Comparison of ENCODE assay signal across 9 cellular contexts in genomic region chr1:20521960-20522861, GRCh38. TPM values are rescaled to one million over a fixed set of nuclear protein-coding genes. Genes with fewer than 3 reads are reported as not detected.
A peak's percentile ranks its signal among the peaks of the same experiment; 100 is the strongest.
DNase-seq lines count a peak whose midpoint lies in the region; ATAC-seq and TF ChIP-seq lines count a peak whose summit lies in the region.
"Had no signal": no experiment of that assay in that cellular context is flagged by ENCODE, and none has a peak within 500 bp of the region (broad histone marks: within the 10 kb centered on the region; RNA-seq: fewer than 3 reads in every experiment).

No MANE protein-coding gene starts in this region.

- H3K9me2 ChIP-seq in PC-3 (replicated peaks; ENCODE audit: low read length) = no peaks in the 10 kb centered on the region

- CTCF ChIA-PET in PC-3 (lab: Charles Lee) = no interaction called here

- no peaks in the 10 kb centered on the region for H3K9me3 ChIP-seq in PC-3 (ENCODE audit: low read length)

- H3K9ac ChIP-seq in PC-3 (ENCODE audit: low read length) = no peak overlapping the region

- no peaks in the 10 kb centered on the region for H3K27me3 ChIP-seq in PC-3 (ENCODE audit: low read length)

- TF ChIP-seq CTCF in PC-3 (conservative IDR thresholded peaks at IDR 0.05; ENCODE audit: low read depth, low read length) (peak; percentile 95), fibroblast of mammary gland (conservative IDR thresholded peaks at IDR 0.05; ENCODE audit: control insufficient read depth, insufficient read depth, low read depth, low read length) (peak; percentile 98), nephron (IDR thresholded peaks at IDR 0.05; ENCODE audit: unreplicated experiment in 3 of 3) (peak; percentile 83 to 93 (median 87))

- H3K4me2 ChIP-seq in PC-3 (ENCODE audit: low read length) = peak overlapping the region; percentile 62; the same call in 1 of the 2 replicates

- POLR2A ChIA-PET in PC-3 (lab: Charles Lee; ENCODE audit: unreplicated experiment) = no interaction called here

- H3K4me1 ChIP-seq in PC-3 (ENCODE audit: insufficient read depth, low read length) = no peaks in the 10 kb centered on the region

- no peak overlapping the region for H3K27ac Mint-ChIP-seq in activated T-cell treated with anti-CD3 and anti-CD28 coated beads, Interleukin-2, amount 50 U/mL, for 24 hours
- no peak overlapping the region for H3K27ac Mint-ChIP-seq in nephron
- H3K27ac Mint-ChIP-seq: activated naive CD4-positive, alpha-beta T cell treated with anti-CD3 and anti-CD28 coated beads, Interleukin-2, amount 50 U/mL, for 24 hours had no signal

- no peak overlapping the region for H3K4me3 ChIP-seq in Jurkat, Clone E6-1 (ENCODE audit: low read length)
- H3K4me3 ChIP-seq in PC-3 (ENCODE audit: low read length) = no peak overlapping the region
- H3K4me3 ChIP-seq in fibroblast of mammary gland (ENCODE audit: control insufficient read depth, low read depth, low read length) = no peak overlapping the region

- no peak overlapping the region for H3K4me3 Mint-ChIP-seq in activated T-cell treated with anti-CD3 and anti-CD28 coated beads, Interleukin-2, amount 50 U/mL, for 24 hours
- no peak overlapping the region for H3K4me3 Mint-ChIP-seq in nephron
- H3K4me3 Mint-ChIP-seq: activated naive CD4-positive, alpha-beta T cell treated with anti-CD3 and anti-CD28 coated beads, Interleukin-2, amount 50 U/mL, for 24 hours had no signal

- no peaks in the 10 kb centered on the region for H3F3A ChIP-seq in PC-3 (ENCODE audit: low read length, unreplicated experiment)

- peak; percentile 70 for ATAC-seq in PC-3
- ATAC-seq in HG02938 (IDR thresholded peaks at IDR 0.05; ENCODE audit: unreplicated experiment) = no peak

- intact Hi-C loops in PC-3 (cut with micrococcal nuclease) = loop anchor here (1.0 to 5.0 kb wide), 3 partner anchors 65 to 118 kb away; partner anchors contain the start of genes CDA and PINK1

- peak overlapping the region; percentile 65 for H2AFZ ChIP-seq in PC-3 (ENCODE audit: low read length)

- no peaks in the 10 kb centered on the region for H3K9me3 Mint-ChIP-seq in activated T-cell treated with anti-CD3 and anti-CD28 coated beads, Interleukin-2, amount 50 U/mL, for 24 hours
- H3K9me3 Mint-ChIP-seq in nephron = no peaks in the 10 kb centered on the region
- H3K9me3 Mint-ChIP-seq: activated naive CD4-positive, alpha-beta T cell treated with anti-CD3 and anti-CD28 coated beads, Interleukin-2, amount 50 U/mL, for 24 hours had no signal

- no peaks in the 10 kb centered on the region for H4K20me1 ChIP-seq in PC-3 (ENCODE audit: low read length)

- no peaks in the 10 kb centered on the region for H3K36me3 Mint-ChIP-seq in activated T-cell treated with anti-CD3 and anti-CD28 coated beads, Interleukin-2, amount 50 U/mL, for 24 hours (ENCODE audit: low read depth)
- no peaks in the 10 kb centered on the region for H3K36me3 Mint-ChIP-seq in nephron (ENCODE audit: low read depth)
- H3K36me3 Mint-ChIP-seq: activated naive CD4-positive, alpha-beta T cell treated with anti-CD3 and anti-CD28 coated beads, Interleukin-2, amount 50 U/mL, for 24 hours had no signal

- H3K4me1 Mint-ChIP-seq in activated T-cell treated with anti-CD3 and anti-CD28 coated beads, Interleukin-2, amount 50 U/mL, for 24 hours (ENCODE audit: low read depth) = no peaks in the 10 kb centered on the region
- no peaks in the 10 kb centered on the region for H3K4me1 Mint-ChIP-seq in nephron
- H3K4me1 Mint-ChIP-seq: activated naive CD4-positive, alpha-beta T cell treated with anti-CD3 and anti-CD28 coated beads, Interleukin-2, amount 50 U/mL, for 24 hours had no signal

- H3K36me3 ChIP-seq in PC-3 (ENCODE audit: low read depth, low read length) = no peaks in the 10 kb centered on the region

- H3K27ac ChIP-seq in PC-3 (ENCODE audit: low read length) = no peak overlapping the region

- peak; percentile 74 for DNase-seq in D341Med (ENCODE audit: low spot score)
- peak; percentile 47 for DNase-seq in Jurkat, Clone E6-1 (ENCODE audit: low read depth, low spot score)
- peak; percentile 96 for DNase-seq in PC-3
- DNase-seq in activated T-cell treated with anti-CD3 and anti-CD28 coated beads, Interleukin-2, amount 50 U/mL, for 24 hours = peak; percentile 68
- DNase-seq in fibroblast of mammary gland (ENCODE audit: low read depth) = peak; percentile 78
- peak; percentile 46 for DNase-seq in stimulated activated naive CD4-positive, alpha-beta T cell treated with Interleukin-2 at 50 U/mL for 16 hours (lab: John Stamatoyannopoulos, UW)

- no peaks in the 10 kb centered on the region for H3K79me2 ChIP-seq in PC-3 (ENCODE audit: low read length)

- peaks cover 26% of the 10 kb centered on the region for H3K27me3 Mint-ChIP-seq in activated T-cell treated with anti-CD3 and anti-CD28 coated beads, Interleukin-2, amount 50 U/mL, for 24 hours
- peaks cover 36% of the 10 kb centered on the region for H3K27me3 Mint-ChIP-seq in nephron (ENCODE audit: low read depth)

- BruUV-seq in PC-3 (replicated peaks; lab: Mats Ljungman, UMichigan) = no TSS peak

RNA-seq across cellular contexts. Expression of gene MUL1, which starts 14.3 kb away (rescaled TPM):
- polyA plus RNA-seq in Jurkat, Clone E6-1 (2012; ENCODE audit: insufficient read depth, insufficient read length) = 10.9 TPM
- total RNA-seq in PC-3 (2014; rRNA removed) = 28.9 and 29.5 TPM in 2 replicates

RNA-seq across cellular contexts. Expression of gene FAM43B, which starts 30.2 kb away (rescaled TPM):
- not detected for polyA plus RNA-seq in Jurkat, Clone E6-1 (2012; ENCODE audit: insufficient read depth, insufficient read length)
- 0.11 TPM in 1 of 2 replicates, not detected in the other for total RNA-seq in PC-3 (2014; rRNA removed)

RNA-seq across cellular contexts. Expression of gene CAMK2N1, which starts 36.2 kb away (rescaled TPM):
- 7.3 TPM for polyA plus RNA-seq in Jurkat, Clone E6-1 (2012; ENCODE audit: insufficient read depth, insufficient read length)
- 51.2 and 56.9 TPM in 2 replicates for total RNA-seq in PC-3 (2014; rRNA removed)

Comparison
In these comparisons a context has a peak if more than half of its experiments do, and no peak if none do; other contexts are left out.
1. DNase-seq: peak in every context shown above with its lines; median percentile 96 in PC-3; 78 in fibroblast of mammary gland; 74 in D341Med; 68 in activated T-cell treated with anti-CD3 and anti-CD28 coated beads, Interleukin-2, amount 50 U/mL, for 24 hours; 47 in Jurkat, Clone E6-1; 46 in stimulated activated naive CD4-positive, alpha-beta T cell treated with Interleukin-2 at 50 U/mL for 16 hours.